ENCODE assay signal across 8 cellular contexts in the genomic region with DNA sequence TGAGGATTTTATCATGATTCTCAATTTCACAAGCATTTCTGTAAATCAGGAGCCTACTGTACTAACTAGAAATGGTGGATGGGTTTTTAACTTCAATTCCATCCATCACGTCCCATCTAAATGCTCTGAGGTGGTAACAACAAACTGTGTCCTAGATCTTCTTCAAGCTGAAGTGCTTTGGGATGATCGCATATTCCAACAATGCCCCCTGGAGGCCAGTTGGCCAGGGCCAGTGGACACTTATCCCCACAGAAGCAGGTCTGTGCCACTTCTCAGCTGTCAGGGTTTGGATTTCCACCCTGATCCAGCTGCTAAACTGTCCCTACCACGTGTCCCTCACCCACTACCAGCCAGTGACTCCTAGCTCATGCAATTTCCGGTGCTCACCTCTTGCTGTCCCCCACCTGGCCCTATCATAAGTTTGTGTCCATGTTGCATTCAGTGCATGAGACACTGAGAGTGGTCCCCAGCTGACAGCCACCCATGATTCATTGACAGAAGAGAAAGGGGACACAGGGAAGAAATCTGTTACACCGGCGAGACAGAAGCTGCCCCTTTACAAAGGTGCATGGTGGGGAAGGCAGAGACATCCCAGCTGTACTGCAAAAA. TPM values are rescaled to one million over a fixed set of nuclear protein-coding genes. Genes with fewer than 3 reads are reported as not detected.
DNase-seq lines count a peak whose midpoint lies in the region; ATAC-seq, FAIRE-seq and TF ChIP-seq lines count a peak whose summit lies in the region.
"Not testable (repeated sequence)": the region's sequence is repeated elsewhere in the genome, so short reads cannot be mapped to it uniquely, and the experiment has no call there.

No MANE protein-coding gene starts in this region.

- not testable (repeated sequence) for H3K4me3 Mint-ChIP-seq in Caco-2 (ENCODE audit: unreplicated experiment); WTC11; endodermal cell

- H3K4ac ChIP-seq in neuronal stem cell (ENCODE audit: low read length), result not testable (repeated sequence)

- H3K27ac ChIP-seq in endodermal cell (ENCODE audit: low read depth, low read length); neuronal stem cell (replicated peaks; ENCODE audit: low read length); tibial nerve: not testable (repeated sequence)

- not testable (repeated sequence) for H3K4me3 ChIP-seq in Caco-2 (ENCODE audit: low read depth, low read length); endodermal cell (ENCODE audit: low read length); neuronal stem cell (ENCODE audit: low read length in 2 of 2); tibial nerve

- not testable (repeated sequence) for H3K27me3 Mint-ChIP-seq in Caco-2 (ENCODE audit: insufficient read depth, unreplicated experiment); WTC11 (ENCODE audit: low read depth); endodermal cell (ENCODE audit: insufficient read depth)

- DNase-seq in Caco-2 (peak in 1 of 2 experiments; percentile 64), HTR-8/SVneo (ENCODE audit: insufficient read length, low spot score) (peak; percentile 44), NCI-H748 (lab: John Stamatoyannopoulos, UW; ENCODE audit: unreplicated experiment) (peak; percentile 74), WTC11 (ENCODE audit: low spot score) (peak; percentile 79), endodermal cell (peak; percentile 87), hippocampal formation (lab: John Stamatoyannopoulos, UW) (peak; percentile 5 to 21), neuronal stem cell (ENCODE audit: low spot score) (peak; percentile 41), tibial nerve (ENCODE audit: low spot score in 2 of 2) (peak; percentile 49 to 73)

- peak; percentile 82 for ATAC-seq in WTC11

- not testable (repeated sequence) for H3K27me3 ChIP-seq in Caco-2 (replicated peaks; ENCODE audit: control insufficient read depth, insufficient read depth, low read length); endodermal cell (ENCODE audit: control insufficient read depth, insufficient read depth, low read length, poor library complexity, severe bottlenecking); neuronal stem cell (ENCODE audit: control insufficient read depth in 3 of 3, insufficient read depth in 3 of 3, low read depth in 1 of 3, low read length in 3 of 3); tibial nerve

- not testable (repeated sequence) for H2AFZ ChIP-seq in neuronal stem cell (ENCODE audit: low read length)

- not testable (repeated sequence) for H3K4me1 Mint-ChIP-seq in Caco-2 (ENCODE audit: low read depth, unreplicated experiment); endodermal cell
- H3K4me1 Mint-ChIP-seq in WTC11, result peaks cover 10% of the 10 kb centered on the region

- intact Hi-C loops in Caco-2 (cut with micrococcal nuclease; ENCODE audit: unreplicated experiment), result not testable (repeated sequence)

- not testable (repeated sequence) for H3K14ac ChIP-seq in neuronal stem cell (ENCODE audit: low read length)

- CTCF ChIA-PET in Caco-2 (lab: Charles Lee), result not testable (repeated sequence)
- CTCF ChIA-PET in WTC11 (lab: Charles Lee), result interaction anchor here (0.6 to 2.4 kb wide), 11 partner anchors 9 to 515 kb away, joined by 3 to 9 read pairs (median 4); a partner anchor contains a TSS

- H2BK15ac ChIP-seq in neuronal stem cell (ENCODE audit: low read length), result not testable (repeated sequence)

- H3K36me3 ChIP-seq in Caco-2 (ENCODE audit: control insufficient read depth, insufficient read depth, low read length); endodermal cell (ENCODE audit: control insufficient read depth, insufficient read depth, low read length); neuronal stem cell (replicated peaks in 1 of 2; ENCODE audit: control insufficient read depth in 2 of 2, insufficient read depth in 2 of 2, low read length in 2 of 2); tibial nerve: not testable (repeated sequence)

- H2BK5ac ChIP-seq in neuronal stem cell (ENCODE audit: low read length), result not testable (repeated sequence)

- H3K4me2 ChIP-seq in neuronal stem cell (ENCODE audit: insufficient read depth, low read length, poor library complexity, severe bottlenecking), result not testable (repeated sequence)

- not testable (repeated sequence) for H2BK120ac ChIP-seq in neuronal stem cell (ENCODE audit: low read depth, low read length)

- not testable (repeated sequence) for BruUV-seq in Caco-2 (replicated peaks; lab: Mats Ljungman, UMichigan)

- TF ChIP-seq EP300 in tibial nerve (IDR thresholded peaks at IDR 0.05), result not testable (repeated sequence)

- not testable (repeated sequence) for H3K18ac ChIP-seq in neuronal stem cell (ENCODE audit: low read length)

- H2BK12ac ChIP-seq in neuronal stem cell (ENCODE audit: low read length), result not testable (repeated sequence)

- H3K23ac ChIP-seq in neuronal stem cell (ENCODE audit: low read depth, low read length, poor library complexity), result not testable (repeated sequence)

- H3K27ac Mint-ChIP-seq in Caco-2 (ENCODE audit: unreplicated experiment); WTC11; endodermal cell: not testable (repeated sequence)

- H4K8ac ChIP-seq in neuronal stem cell (ENCODE audit: low read depth, low read length), result not testable (repeated sequence)

- TF ChIP-seq POLR2A in tibial nerve (IDR thresholded peaks at IDR 0.05), result not testable (repeated sequence)

- not testable (repeated sequence) for H3K36me3 Mint-ChIP-seq in Caco-2 (ENCODE audit: insufficient read depth, unreplicated experiment); WTC11; endodermal cell (ENCODE audit: low read depth)

- peak; percentile 98 for FAIRE-seq in HTR-8/SVneo (lab: Jason Lieb, UNC)

- H3K79me1 ChIP-seq in neuronal stem cell (ENCODE audit: low read depth, low read length), result not testable (repeated sequence)

- H3K9me3 ChIP-seq in Caco-2; endodermal cell (ENCODE audit: control insufficient read depth, low read length); neuronal stem cell (replicated peaks in 1 of 2; ENCODE audit: control insufficient read depth in 2 of 2, insufficient read depth in 1 of 2, low read depth in 1 of 2, low read length in 2 of 2); tibial nerve: not testable (repeated sequence)

- not testable (repeated sequence) for H4K91ac ChIP-seq in neuronal stem cell (ENCODE audit: low read depth, low read length, poor library complexity)

- TF ChIP-seq CTCF in Caco-2 (IDR thresholded peaks at IDR 0.05; ENCODE audit: insufficient read depth in 1 of 2, low read depth in 1 of 2, low read length in 1 of 2, severe bottlenecking in 1 of 2, unreplicated experiment in 1 of 2) (peak; percentile 48 to 57), WTC11 (IDR thresholded peaks at IDR 0.05) (peak; percentile 35; the same call in 1 of the 2 replicates), endodermal cell (conservative IDR thresholded peaks at IDR 0.05) (peak; percentile 84), tibial nerve (IDR thresholded peaks at IDR 0.05) (peak; percentile 23 to 59 (median 41))

- not testable (repeated sequence) for H3K9me3 Mint-ChIP-seq in Caco-2 (ENCODE audit: unreplicated experiment); endodermal cell
- H3K9me3 Mint-ChIP-seq in WTC11, result peaks cover 14% of the 10 kb centered on the region

- POLR2A ChIA-PET in Caco-2 (lab: Charles Lee); WTC11 (lab: Charles Lee): not testable (repeated sequence)

- H2AK5ac ChIP-seq in neuronal stem cell (ENCODE audit: low read depth, low read length), result not testable (repeated sequence)

- H3K4me1 ChIP-seq in Caco-2; endodermal cell (ENCODE audit: control insufficient read depth, insufficient read depth, low read length); neuronal stem cell (ENCODE audit: control insufficient read depth in 2 of 2, insufficient read depth in 1 of 2, low read depth in 1 of 2, low read length in 2 of 2); tibial nerve: not testable (repeated sequence)

- 62% methylated on average over 5 of the region's 6 CpGs; no CpG with 5 or more reads in 1 of the 2 experiments for WGBS in endodermal cell (ENCODE audit: insufficient coverage in 1 of 2, insufficient read length in 1 of 2), 2 experiments
- WGBS in neuronal stem cell (ENCODE audit: extremely low coverage in 2 of 2, insufficient read length in 2 of 2, insufficient replicate concordance in 1 of 2), 2 donors, result no CpG with 5 or more reads among the region's 6 CpGs
- WGBS in tibial nerve, 2 donors, result 47 to 56% methylated on average over 6 of the region's 6 CpGs

- not testable (repeated sequence) for H3K9ac ChIP-seq in endodermal cell (ENCODE audit: extremely low read depth, low read length, poor library complexity, severe bottlenecking); neuronal stem cell (ENCODE audit: low read depth, low read length, poor library complexity)

RNA-seq across cellular contexts. Expression of a gene that starts 28.0 kb away (rescaled TPM):
- total RNA-seq in Caco-2 (2022) (30.6 and 33.9 TPM in 2 replicates), WTC11 (2021) (40.7 to 48.9 TPM (median 45.3 TPM) in 3 replicates), endodermal cell (10 to 100 TPM; 36.9 to 40.5 TPM), tibial nerve (10 to 100 TPM; 30.9 to 37.5 (median 33.7) TPM)
- polyA plus RNA-seq in endodermal cell (2013, experiment 1 of 2), result 28.7 TPM
- polyA plus RNA-seq in endodermal cell (2013, experiment 2 of 2), result 30.3 TPM
- 15.7 TPM for polyA plus RNA-seq in neuronal stem cell (2013, experiment 1 of 2)
- polyA plus RNA-seq in neuronal stem cell (2013, experiment 2 of 2), result 16.4 TPM
